Comparison of ENCODE assay signal across 8 cellular contexts in the genomic region with DNA sequence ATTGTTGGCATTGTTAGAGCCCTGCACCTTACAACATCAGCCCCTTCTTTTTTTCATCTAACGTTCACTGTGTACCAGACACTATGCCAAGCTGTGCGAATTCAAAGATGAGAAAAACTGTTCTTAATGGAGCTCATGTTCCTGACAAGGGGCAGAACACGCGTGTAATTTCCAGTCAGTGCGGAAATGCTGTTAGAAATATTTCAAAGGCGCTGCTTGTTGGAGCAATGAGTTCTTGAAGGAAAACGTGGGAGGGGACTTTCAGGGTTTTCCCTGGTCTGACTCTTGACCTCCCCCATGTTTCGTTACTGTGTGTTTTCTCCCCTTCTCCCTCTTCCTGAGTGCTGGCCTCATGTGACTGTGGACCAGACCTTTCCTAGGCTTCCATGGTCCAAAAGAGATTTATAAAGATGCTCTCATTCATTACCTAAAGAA. TPM values are rescaled to one million over a fixed set of nuclear protein-coding genes. Genes with fewer than 3 reads are reported as not detected.
DNase-seq lines count a peak whose midpoint lies in the region; ATAC-seq, FAIRE-seq and TF ChIP-seq lines count a peak whose summit lies in the region.

No MANE protein-coding gene starts in this region.

- FAIRE-seq in small intestine (lab: Jason Lieb, UNC) = no peak

- peaks cover 50% of the 10 kb centered on the region for H3K36me3 Mint-ChIP-seq in activated CD4-positive, alpha-beta T cell treated with anti-CD3 and anti-CD28 coated beads, Interleukin-2, amount 10 ng/mL, durations not matched to agents 24 days and 14 days (ENCODE audit: low read depth)

- no peak for ATAC-seq in GM21423 (IDR thresholded peaks at IDR 0.05; ENCODE audit: unreplicated experiment)

- no peaks in the 10 kb centered on the region for H3K9me3 ChIP-seq in small intestine (ENCODE audit: control insufficient read depth, low read depth)

- no peaks in the 10 kb centered on the region for H3K9me3 Mint-ChIP-seq in activated CD4-positive, alpha-beta T cell treated with anti-CD3 and anti-CD28 coated beads, Interleukin-2, amount 10 ng/mL, durations not matched to agents 24 days and 14 days

- DNase-seq in activated CD4-positive, alpha-beta T cell treated with anti-CD3 and anti-CD28 coated beads for 4 hours = peak; percentile 36 to 42
- DNase-seq in activated CD4-positive, alpha-beta T cell treated with anti-CD3 and anti-CD28 coated beads, Interleukin-2, amount 50 U/mL, for 1 hour = no peak
- peak; percentile 77 for DNase-seq in activated CD4-positive, alpha-beta T cell treated with anti-CD3 and anti-CD28 coated beads, Interleukin-2, amount 10 ng/mL, durations not matched to agents 24 days and 14 days
- DNase-seq in fibroblast of villous mesenchyme (ENCODE audit: low read depth) (peak; percentile 46), small intestine (peak; percentile 8), NCI-H2107 treated with DMSO at 0.1 percent for 48 hours (lab: John Stamatoyannopoulos, UW; ENCODE audit: unreplicated experiment) (no peak), NCI-H446 (lab: John Stamatoyannopoulos, UW) (no peak)

- peaks cover 49% of the 10 kb centered on the region for H3K4me1 Mint-ChIP-seq in activated CD4-positive, alpha-beta T cell treated with anti-CD3 and anti-CD28 coated beads, Interleukin-2, amount 10 ng/mL, durations not matched to agents 24 days and 14 days

- H3K27me3 ChIP-seq in small intestine (ENCODE audit: control insufficient read depth in 2 of 2, insufficient read depth in 2 of 2, low read length in 2 of 2) = no peaks in the 10 kb centered on the region

- peak overlapping the region; percentile 96 for H3K4me3 Mint-ChIP-seq in activated CD4-positive, alpha-beta T cell treated with anti-CD3 and anti-CD28 coated beads, Interleukin-2, amount 10 ng/mL, durations not matched to agents 24 days and 14 days

- no peaks in the 10 kb centered on the region for H3K27me3 Mint-ChIP-seq in activated CD4-positive, alpha-beta T cell treated with anti-CD3 and anti-CD28 coated beads, Interleukin-2, amount 10 ng/mL, durations not matched to agents 24 days and 14 days

- peak overlapping the region in 1 of 2 donors; percentile 5 for H3K27ac ChIP-seq in small intestine (ENCODE audit: low read depth in 1 of 2, low read length in 1 of 2)

- H3K4me3 ChIP-seq in fibroblast of villous mesenchyme (ENCODE audit: low read depth, low read length) (peak overlapping the region; percentile 94), small intestine (ENCODE audit: low read depth in 1 of 2, low read length in 2 of 2) (peak overlapping the region in 1 of 2 donors; percentile 57)

- H3K36me3 ChIP-seq in small intestine (ENCODE audit: control insufficient read depth in 2 of 2, insufficient read depth in 2 of 2, low read length in 2 of 2) = no peaks in the 10 kb centered on the region

- H3K4me1 ChIP-seq in small intestine (ENCODE audit: control insufficient read depth in 2 of 2, insufficient read depth in 1 of 2, low read depth in 1 of 2, low read length in 1 of 2) = peaks cover 0 to 7% of the 10 kb centered on the region in 2 donors

- TF ChIP-seq CTCF in fibroblast of villous mesenchyme (IDR thresholded peaks at IDR 0.05; ENCODE audit: insufficient read depth, low read depth, low read length) = no peak

- 27 to 37% (median 32%) methylated on average over 8 of the region's 8 CpGs for WGBS in small intestine, 3 donors

- intact Hi-C loops in activated CD4-positive, alpha-beta T cell treated with anti-CD3 and anti-CD28 coated beads, Interleukin-2, amount 10 ng/mL, durations not matched to agents 24 days and 14 days (cut with micrococcal nuclease) = loop anchor here (2.0 to 5.0 kb wide), 6 partner anchors 33 to 965 kb away; partner anchors contain the start of genes CCT7, DGUOK and INO80B

- H3K27ac Mint-ChIP-seq in activated CD4-positive, alpha-beta T cell treated with anti-CD3 and anti-CD28 coated beads, Interleukin-2, amount 10 ng/mL, durations not matched to agents 24 days and 14 days = peak overlapping the region; percentile 100

RNA-seq across cellular contexts. Expression of gene MTHFD2, which starts 1.5 kb away (rescaled TPM):
- 418 and 439 TPM in 2 replicates for total RNA-seq in activated CD4-positive, alpha-beta T cell treated with anti-CD3 and anti-CD28 coated beads, Interleukin-2, amount 10 ng/mL, durations not matched to agents 24 days and 14 days
- 174 and 177 TPM in 2 replicates for total RNA-seq in fibroblast of villous mesenchyme
- polyA plus RNA-seq in small intestine = 100 to 1,000 TPM in 1 of 3 donors, 10 to 100 TPM in 1, 1 to 10 TPM in 1; 8.1 to 114 (median 12.4) TPM

RNA-seq across cellular contexts. Expression of gene MOB1A, which starts 21.2 kb away (rescaled TPM):
- 203 and 204 TPM in 2 replicates for total RNA-seq in activated CD4-positive, alpha-beta T cell treated with anti-CD3 and anti-CD28 coated beads, Interleukin-2, amount 10 ng/mL, durations not matched to agents 24 days and 14 days
- 102 and 155 TPM in 2 replicates for total RNA-seq in fibroblast of villous mesenchyme
- polyA plus RNA-seq in small intestine = 10 to 100 TPM; 41.3 to 50.1 (median 43.9) TPM

RNA-seq across cellular contexts. Expression of gene BOLA3, which starts 52.2 kb away (rescaled TPM):
- 100 and 103 TPM in 2 replicates for total RNA-seq in activated CD4-positive, alpha-beta T cell treated with anti-CD3 and anti-CD28 coated beads, Interleukin-2, amount 10 ng/mL, durations not matched to agents 24 days and 14 days
- total RNA-seq in fibroblast of villous mesenchyme = 41.2 and 50.1 TPM in 2 replicates
- polyA plus RNA-seq in small intestine = 10 to 100 TPM; 57.3 to 75.8 (median 62.8) TPM

Comparison
In these comparisons a context has a peak if more than half of its experiments do, and no peak if none do; other contexts are left out.
1. DNase-seq: peak in activated CD4-positive, alpha-beta T cell treated with anti-CD3 and anti-CD28 coated beads for 4 hours (2 of 2), activated CD4-positive, alpha-beta T cell treated with anti-CD3 and anti-CD28 coated beads, Interleukin-2, amount 10 ng/mL, durations not matched to agents 24 days and 14 days (single experiment), fibroblast of villous mesenchyme (single experiment) and small intestine (single experiment); none in activated CD4-positive, alpha-beta T cell treated with anti-CD3 and anti-CD28 coated beads, Interleukin-2, amount 50 U/mL, for 1 hour (single experiment), NCI-H2107 treated with DMSO at 0.1 percent for 48 hours (single experiment) and NCI-H446 (0 of 2).